ENCODE assay signal across 10 cellular contexts in genomic region chr10:102838276-102838927, GRCh38. TPM values are rescaled to one million over a fixed set of nuclear protein-coding genes. Genes with fewer than 3 reads are reported as not detected.
"Had no signal": no experiment of that assay in that cellular context is flagged by ENCODE, and none has a peak within 500 bp of the region (broad histone marks: within the 10 kb centered on the region; RNA-seq: fewer than 3 reads in every experiment).

No MANE protein-coding gene starts in this region.

RNA-seq across cellular contexts. Expression of gene CYP17A1, which starts 1.2 kb away (rescaled TPM):
- total RNA-seq: left colon, mononuclear cell, natural killer cell, occipital lobe, osteocyte, progenitor cell of endocrine pancreas, pulmonary artery endothelial cell, subcutaneous adipose tissue, suprapubic skin, tibial nerve had no signal
